In the genomic region with DNA sequence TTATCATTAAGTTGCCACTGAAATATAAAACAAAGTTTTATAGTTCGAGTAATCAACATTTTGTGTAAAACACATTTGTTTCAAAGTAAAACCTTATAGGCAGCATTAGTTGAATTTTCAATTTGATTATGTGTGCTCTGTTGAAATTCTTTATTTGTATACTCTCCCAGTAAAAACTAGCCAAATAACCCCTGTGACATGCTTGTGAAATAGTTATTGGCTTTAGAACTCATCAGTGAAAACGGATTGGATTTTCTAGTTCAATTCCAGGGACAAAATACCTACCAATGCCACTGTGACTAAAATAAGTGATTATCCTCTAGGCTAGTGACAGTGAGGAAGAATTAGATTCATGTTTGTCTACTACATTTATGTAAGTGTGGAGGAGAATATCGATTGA, we compare ENCODE assay signal across 28 cellular contexts.
DNase-seq lines count a peak whose midpoint lies in the region; ATAC-seq, FAIRE-seq and TF ChIP-seq lines count a peak whose summit lies in the region.
"Had no signal": no experiment of that assay in that cellular context is flagged by ENCODE, and none has a peak within 500 bp of the region (broad histone marks: within the 10 kb centered on the region; RNA-seq: fewer than 3 reads in every experiment).

No MANE protein-coding gene starts in this region.

- H3K36me3 ChIP-seq in HCT116 (ENCODE audit: control insufficient read depth in 1 of 2, insufficient read depth in 2 of 2, low read length in 2 of 2) (no peaks in the 10 kb centered on the region), right lobe of liver (no peaks in the 10 kb centered on the region), OCI-LY7 (ENCODE audit: insufficient read depth, low read length) (no peaks in the 10 kb centered on the region)
- H3K36me3 ChIP-seq: BE2C, BLaER1 had no signal

- H3K9me2 ChIP-seq in HCT116 (ENCODE audit: insufficient read depth): no peaks in the 10 kb centered on the region
- H3K9me2 ChIP-seq in OCI-LY7 (ENCODE audit: insufficient read depth, low read length): no peaks in the 10 kb centered on the region

- no peak overlapping the region for H3K27ac Mint-ChIP-seq in effector memory CD8-positive, alpha-beta T cell
- H3K27ac Mint-ChIP-seq: CD14-positive monocyte had no signal

- H3K9me3 Mint-ChIP-seq in effector memory CD8-positive, alpha-beta T cell: no peaks in the 10 kb centered on the region
- H3K9me3 Mint-ChIP-seq: CD4-positive, alpha-beta memory T cell; CD8-positive, alpha-beta memory T cell had no signal

- H3K79me2 ChIP-seq in HCT116 (ENCODE audit: insufficient read depth, low read length) (no peaks in the 10 kb centered on the region), OCI-LY7 (ENCODE audit: insufficient read depth, low read depth, low read length) (no peaks in the 10 kb centered on the region)

- FAIRE-seq in GM19239 (lab: Jason Lieb, UNC): peak; percentile 59
- FAIRE-seq: A204.1, GM12878, GM12892, GM18507 had no signal

- H3K9me3 ChIP-seq in HCT116 (ENCODE audit: control insufficient read depth in 1 of 2, insufficient read depth in 1 of 2, low read depth in 1 of 2, low read length in 2 of 2) (no peaks in the 10 kb centered on the region), right lobe of liver (no peaks in the 10 kb centered on the region), OCI-LY7 (ENCODE audit: low read length) (no peaks in the 10 kb centered on the region)
- H3K9me3 ChIP-seq: BE2C, BLaER1 had no signal

- DNase-seq in GM19239 (ENCODE audit: insufficient read length, low spot score) (no peak), HCT116 (ENCODE audit: low read depth, low spot score) (no peak), LNCaP clone FGC (ENCODE audit: low read depth) (peak; percentile 37), right lobe of liver (no peak), OCI-LY7 (ENCODE audit: low spot score) (no peak)
- no peak for DNase-seq in effector memory CD8-positive, alpha-beta T cell
- DNase-seq: 8988T; ACHN; BE2C; C1 segment of cervical spinal cord; CD4-positive, alpha-beta memory T cell; CD4-positive, CD25-positive, alpha-beta regulatory T cell; CD8-positive, alpha-beta memory T cell; COR-L47; DMS 273 treated with DMSO at 0.1 percent for 48 hours; DMS153; DMS53; DMS79; DND-41; EL; GDM1 had no signal

- WGBS in right lobe of liver (ENCODE audit: insufficient coverage, low coverage, low lambda C conversion rate, missing lambda C conversion rate): 22% methylated on average over 3 of the region's 3 CpGs

- no peaks in the 10 kb centered on the region for H3K36me3 Mint-ChIP-seq in effector memory CD8-positive, alpha-beta T cell (ENCODE audit: insufficient read depth)
- H3K36me3 Mint-ChIP-seq: CD14-positive monocyte; CD4-positive, alpha-beta memory T cell; CD4-positive, CD25-positive, alpha-beta regulatory T cell; CD8-positive, alpha-beta memory T cell had no signal

- ATAC-seq in HCT116 (no peak), right lobe of liver (peak; percentile 79 to 92 (median 89)), GM21529 (IDR thresholded peaks at IDR 0.05; ENCODE audit: unreplicated experiment) (no peak)
- no peak for ATAC-seq in effector memory CD8-positive, alpha-beta T cell (replicated peaks)
- ATAC-seq: GM12878 had no signal

- H2AFZ ChIP-seq in HCT116 (ENCODE audit: low read depth, low read length, poor library complexity, severe bottlenecking): peak overlapping the region; percentile 40
- no peak overlapping the region for H2AFZ ChIP-seq in OCI-LY7 (ENCODE audit: low read length)

- TF ChIP-seq RAD21 in HCT116 (IDR thresholded peaks at IDR 0.05; ENCODE audit: low read depth): no peak

- H3K27me3 ChIP-seq in HCT116 (ENCODE audit: insufficient read depth, low read length) (no peaks in the 10 kb centered on the region), right lobe of liver (no peaks in the 10 kb centered on the region)
- H3K27me3 ChIP-seq: BE2C, BLaER1 had no signal

- TF ChIP-seq POLR2A in HCT116 (IDR thresholded peaks at IDR 0.05; ENCODE audit: borderline replicate concordance, extremely low read depth, insufficient read depth, insufficient read length): no peak
- TF ChIP-seq POLR2A in right lobe of liver (IDR thresholded peaks at IDR 0.05): no peak

- BruUV-seq in HCT116 (replicated peaks; lab: Mats Ljungman, UMichigan) (no TSS peak), OCI-LY7 (replicated peaks; lab: Mats Ljungman, UMichigan) (no TSS peak)

- CTCF ChIA-PET in HCT116 (lab: Charles Lee): no interaction called here
- CTCF ChIA-PET in OCI-LY7 (lab: Charles Lee; ENCODE audit: unreplicated experiment): no interaction called here

- H3K4me3 Mint-ChIP-seq in effector memory CD8-positive, alpha-beta T cell: no peak overlapping the region
- H3K4me3 Mint-ChIP-seq: CD14-positive monocyte; CD4-positive, CD25-positive, alpha-beta regulatory T cell had no signal

- POLR2A ChIA-PET in HCT116 (lab: Charles Lee) (no interaction called here), OCI-LY7 (lab: Charles Lee) (no interaction called here)

- intact Hi-C loops in HCT116 (cut with micrococcal nuclease) (no loop called here), right lobe of liver (cut with DNase I) (no loop called here), OCI-LY7 (cut with micrococcal nuclease; ENCODE audit: unreplicated experiment) (no loop called here)

- H3K4me2 ChIP-seq in HCT116 (ENCODE audit: low read length): no peak overlapping the region
- no peak overlapping the region for H3K4me2 ChIP-seq in OCI-LY7 (ENCODE audit: low read length)
- H3K4me2 ChIP-seq: BLaER1 had no signal

- H3K27me3 Mint-ChIP-seq in effector memory CD8-positive, alpha-beta T cell: no peaks in the 10 kb centered on the region
- H3K27me3 Mint-ChIP-seq: CD4-positive, alpha-beta memory T cell; CD4-positive, CD25-positive, alpha-beta regulatory T cell; CD8-positive, alpha-beta memory T cell had no signal

- no peak for TF ChIP-seq CTCF in HCT116 (IDR thresholded peaks at IDR 0.05 in 2 of 3, conservative IDR thresholded peaks at IDR 0.05 in 1 of 3; ENCODE audit: borderline replicate concordance in 1 of 3, insufficient read depth in 1 of 3, low read depth in 2 of 3, low read length in 2 of 3)
- no peak for TF ChIP-seq CTCF in LNCaP clone FGC (IDR thresholded peaks at IDR 0.05; ENCODE audit: control insufficient read depth, extremely low read depth, insufficient read depth)
- TF ChIP-seq CTCF in right lobe of liver (IDR thresholded peaks at IDR 0.05): no peak
- no peak for TF ChIP-seq CTCF in OCI-LY7 (conservative IDR thresholded peaks at IDR 0.05; ENCODE audit: low read length)

- H3K4me3 ChIP-seq in HCT116 (replicated peaks in 1 of 2; ENCODE audit: low read depth in 1 of 2, low read length in 2 of 2): no peak overlapping the region
- no peak overlapping the region for H3K4me3 ChIP-seq in LNCaP clone FGC (ENCODE audit: low read depth, low read length)
- H3K4me3 ChIP-seq in right lobe of liver: no peak overlapping the region
- H3K4me3 ChIP-seq in OCI-LY7 (ENCODE audit: low read depth, low read length, poor library complexity, severe bottlenecking): no peak overlapping the region
- H3K4me3 ChIP-seq: BLaER1, GM12878 had no signal

- H3K4me1 ChIP-seq in HCT116 (ENCODE audit: control insufficient read depth in 1 of 2, insufficient read depth in 2 of 2, low read length in 2 of 2) (no peaks in the 10 kb centered on the region), right lobe of liver (peaks cover 0 to 23% (median 6%) of the 10 kb centered on the region in 4 donors), OCI-LY7 (ENCODE audit: insufficient read depth, low read length, poor library complexity, severe bottlenecking) (no peaks in the 10 kb centered on the region)
- H3K4me1 ChIP-seq: BE2C had no signal

- peaks cover 25 to 46% of the 10 kb centered on the region in 2 donors for H3K4me1 Mint-ChIP-seq in effector memory CD8-positive, alpha-beta T cell (ENCODE audit: low read depth in 2 of 2)
- H3K4me1 Mint-ChIP-seq: CD14-positive monocyte had no signal

- H4K20me1 ChIP-seq in HCT116 (ENCODE audit: insufficient read depth): no peaks in the 10 kb centered on the region
- no peaks in the 10 kb centered on the region for H4K20me1 ChIP-seq in OCI-LY7 (ENCODE audit: insufficient read depth, low read length)
- H4K20me1 ChIP-seq: BLaER1 had no signal

- H3K9ac ChIP-seq in HCT116 (ENCODE audit: low read length): no peak overlapping the region
- H3K9ac ChIP-seq: BLaER1 had no signal

- no peak overlapping the region for H3K27ac ChIP-seq in HCT116 (ENCODE audit: low read depth, low read length)
- no peak overlapping the region for H3K27ac ChIP-seq in right lobe of liver
- no peak overlapping the region for H3K27ac ChIP-seq in OCI-LY7 (ENCODE audit: low read depth, low read length, poor library complexity, severe bottlenecking)
- H3K27ac ChIP-seq: BLaER1 had no signal

- RAD21 ChIA-PET in HCT116 (lab: Charles Lee; ENCODE audit: low non-redundant PET in 1 of 2, low total read pairs in 2 of 2, uncharacterized antibody in 2 of 2, unreplicated experiment in 2 of 2): no interaction called here

TF ChIP-seq in HCT116, 20 proteins besides CTCF, POLR2A, EP300 and RAD21 (continues in another document):
- TF ChIP-seq POLR2AphosphoS5 (IDR thresholded peaks at IDR 0.05; ENCODE audit: low read depth, low read length): no peak
- no peak for TF ChIP-seq SIN3A (IDR thresholded peaks at IDR 0.05; ENCODE audit: low read depth)
- TF ChIP-seq ZFX (IDR thresholded peaks at IDR 0.05): no peak
- TF ChIP-seq SP1 (IDR thresholded peaks at IDR 0.05; ENCODE audit: low read depth): no peak
- no peak for TF ChIP-seq TCF7L2 (IDR thresholded peaks at IDR 0.05; ENCODE audit: borderline replicate concordance, extremely low read depth, insufficient read depth, insufficient read length)
- no peak for TF ChIP-seq EGR1 (IDR thresholded peaks at IDR 0.05; ENCODE audit: low read depth)

Comparison
In these comparisons a context has a peak if more than half of its experiments do, and no peak if none do; other contexts are left out.
1. ATAC-seq: peak in right lobe of liver (4 of 4); none in HCT116 (single experiment), effector memory CD8-positive, alpha-beta T cell (single experiment) and GM21529 (single experiment).